ENCODE assay signal across 1 cellular context in the genomic region with DNA sequence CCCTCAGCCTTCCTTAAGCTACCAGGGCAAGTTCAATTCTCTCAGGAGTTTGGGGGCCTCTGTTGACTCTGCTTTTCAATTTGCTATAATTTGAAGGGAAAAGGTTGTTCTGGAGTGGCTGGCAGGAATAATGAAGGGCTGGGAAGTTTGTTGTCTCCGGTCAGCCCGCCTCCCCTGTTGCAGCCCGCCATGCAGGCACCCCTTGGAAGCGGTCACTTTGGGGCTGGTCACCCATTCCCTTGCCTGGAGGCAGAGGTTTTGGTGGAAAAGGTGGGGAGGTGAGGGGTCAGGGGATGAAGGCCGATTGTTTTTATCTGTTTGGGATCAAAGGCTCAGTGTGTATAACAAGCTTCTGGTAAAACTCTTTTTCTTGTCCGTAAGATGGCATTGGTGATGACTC.
TF ChIP-seq lines count a peak whose summit lies in the region.

No MANE protein-coding gene starts in this region.

TF ChIP-seq in GM12878, 131 proteins besides CTCF, POLR2A, EP300 and RAD21 (continued from another document):
- TF ChIP-seq, protein P1, sequence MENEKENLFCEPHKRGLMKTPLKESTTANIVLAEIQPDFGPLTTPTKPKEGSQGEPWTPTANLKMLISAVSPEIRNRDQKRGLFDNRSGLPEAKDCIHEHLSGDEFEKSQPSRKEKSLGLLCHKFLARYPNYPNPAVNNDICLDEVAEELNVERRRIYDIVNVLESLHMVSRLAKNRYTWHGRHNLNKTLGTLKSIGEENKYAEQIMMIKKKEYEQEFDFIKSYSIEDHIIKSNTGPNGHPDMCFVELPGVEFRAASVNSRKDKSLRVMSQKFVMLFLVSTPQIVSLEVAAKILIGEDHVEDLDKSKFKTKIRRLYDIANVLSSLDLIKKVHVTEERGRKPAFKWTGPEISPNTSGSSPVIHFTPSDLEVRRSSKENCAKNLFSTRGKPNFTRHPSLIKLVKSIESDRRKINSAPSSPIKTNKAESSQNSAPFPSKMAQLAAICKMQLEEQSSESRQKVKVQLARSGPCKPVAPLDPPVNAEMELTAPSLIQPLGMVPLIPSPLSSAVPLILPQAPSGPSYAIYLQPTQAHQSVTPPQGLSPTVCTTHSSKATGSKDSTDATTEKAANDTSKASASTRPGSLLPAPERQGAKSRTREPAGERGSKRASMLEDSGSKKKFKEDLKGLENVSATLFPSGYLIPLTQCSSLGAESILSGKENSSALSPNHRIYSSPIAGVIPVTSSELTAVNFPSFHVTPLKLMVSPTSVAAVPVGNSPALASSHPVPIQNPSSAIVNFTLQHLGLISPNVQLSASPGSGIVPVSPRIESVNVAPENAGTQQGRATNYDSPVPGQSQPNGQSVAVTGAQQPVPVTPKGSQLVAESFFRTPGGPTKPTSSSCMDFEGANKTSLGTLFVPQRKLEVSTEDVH (IDR thresholded peaks at IDR 0.05; ENCODE audit: low read depth, partially characterized antibody) = no peak
- TF ChIP-seq, protein P2, sequence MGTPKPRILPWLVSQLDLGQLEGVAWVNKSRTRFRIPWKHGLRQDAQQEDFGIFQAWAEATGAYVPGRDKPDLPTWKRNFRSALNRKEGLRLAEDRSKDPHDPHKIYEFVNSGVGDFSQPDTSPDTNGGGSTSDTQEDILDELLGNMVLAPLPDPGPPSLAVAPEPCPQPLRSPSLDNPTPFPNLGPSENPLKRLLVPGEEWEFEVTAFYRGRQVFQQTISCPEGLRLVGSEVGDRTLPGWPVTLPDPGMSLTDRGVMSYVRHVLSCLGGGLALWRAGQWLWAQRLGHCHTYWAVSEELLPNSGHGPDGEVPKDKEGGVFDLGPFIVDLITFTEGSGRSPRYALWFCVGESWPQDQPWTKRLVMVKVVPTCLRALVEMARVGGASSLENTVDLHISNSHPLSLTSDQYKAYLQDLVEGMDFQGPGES (IDR thresholded peaks at IDR 0.05) = no peak
- TF ChIP-seq EZH2 (IDR thresholded peaks at IDR 0.05; ENCODE audit: borderline replicate concordance, control insufficient read depth, low read depth, low read length) (no peak), RFX5 (IDR thresholded peaks at IDR 0.05; ENCODE audit: low read depth, low read length) (no peak), ETV6 (conservative IDR thresholded peaks at IDR 0.05 in 1 of 2, IDR thresholded peaks at IDR 0.05 in 1 of 2; ENCODE audit: borderline replicate concordance in 1 of 2, low read depth in 1 of 2) (no peak), RB1 (IDR thresholded peaks at IDR 0.05; ENCODE audit: borderline replicate concordance) (no peak), NBN (IDR thresholded peaks at IDR 0.05) (no peak), YY1 (IDR thresholded peaks at IDR 0.05; ENCODE audit: low read depth, low read length) (no peak), BMI1 (IDR thresholded peaks at IDR 0.05; ENCODE audit: borderline replicate concordance) (no peak)
- TF ChIP-seq, protein P3, sequence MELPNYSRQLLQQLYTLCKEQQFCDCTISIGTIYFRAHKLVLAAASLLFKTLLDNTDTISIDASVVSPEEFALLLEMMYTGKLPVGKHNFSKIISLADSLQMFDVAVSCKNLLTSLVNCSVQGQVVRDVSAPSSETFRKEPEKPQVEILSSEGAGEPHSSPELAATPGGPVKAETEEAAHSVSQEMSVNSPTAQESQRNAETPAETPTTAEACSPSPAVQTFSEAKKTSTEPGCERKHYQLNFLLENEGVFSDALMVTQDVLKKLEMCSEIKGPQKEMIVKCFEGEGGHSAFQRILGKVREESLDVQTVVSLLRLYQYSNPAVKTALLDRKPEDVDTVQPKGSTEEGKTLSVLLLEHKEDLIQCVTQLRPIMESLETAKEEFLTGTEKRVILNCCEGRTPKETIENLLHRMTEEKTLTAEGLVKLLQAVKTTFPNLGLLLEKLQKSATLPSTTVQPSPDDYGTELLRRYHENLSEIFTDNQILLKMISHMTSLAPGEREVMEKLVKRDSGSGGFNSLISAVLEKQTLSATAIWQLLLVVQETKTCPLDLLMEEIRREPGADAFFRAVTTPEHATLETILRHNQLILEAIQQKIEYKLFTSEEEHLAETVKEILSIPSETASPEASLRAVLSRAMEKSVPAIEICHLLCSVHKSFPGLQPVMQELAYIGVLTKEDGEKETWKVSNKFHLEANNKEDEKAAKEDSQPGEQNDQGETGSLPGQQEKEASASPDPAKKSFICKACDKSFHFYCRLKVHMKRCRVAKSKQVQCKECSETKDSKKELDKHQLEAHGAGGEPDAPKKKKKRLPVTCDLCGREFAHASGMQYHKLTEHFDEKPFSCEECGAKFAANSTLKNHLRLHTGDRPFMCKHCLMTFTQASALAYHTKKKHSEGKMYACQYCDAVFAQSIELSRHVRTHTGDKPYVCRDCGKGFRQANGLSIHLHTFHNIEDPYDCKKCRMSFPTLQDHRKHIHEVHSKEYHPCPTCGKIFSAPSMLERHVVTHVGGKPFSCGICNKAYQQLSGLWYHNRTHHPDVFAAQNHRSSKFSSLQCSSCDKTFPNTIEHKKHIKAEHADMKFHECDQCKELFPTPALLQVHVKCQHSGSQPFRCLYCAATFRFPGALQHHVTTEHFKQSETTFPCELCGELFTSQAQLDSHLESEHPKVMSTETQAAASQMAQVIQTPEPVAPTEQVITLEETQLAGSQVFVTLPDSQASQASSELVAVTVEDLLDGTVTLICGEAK (IDR thresholded peaks at IDR 0.05; ENCODE audit: borderline replicate concordance) = no peak
